Comparison of ENCODE assay signal across 2 cellular contexts in the genomic region with DNA sequence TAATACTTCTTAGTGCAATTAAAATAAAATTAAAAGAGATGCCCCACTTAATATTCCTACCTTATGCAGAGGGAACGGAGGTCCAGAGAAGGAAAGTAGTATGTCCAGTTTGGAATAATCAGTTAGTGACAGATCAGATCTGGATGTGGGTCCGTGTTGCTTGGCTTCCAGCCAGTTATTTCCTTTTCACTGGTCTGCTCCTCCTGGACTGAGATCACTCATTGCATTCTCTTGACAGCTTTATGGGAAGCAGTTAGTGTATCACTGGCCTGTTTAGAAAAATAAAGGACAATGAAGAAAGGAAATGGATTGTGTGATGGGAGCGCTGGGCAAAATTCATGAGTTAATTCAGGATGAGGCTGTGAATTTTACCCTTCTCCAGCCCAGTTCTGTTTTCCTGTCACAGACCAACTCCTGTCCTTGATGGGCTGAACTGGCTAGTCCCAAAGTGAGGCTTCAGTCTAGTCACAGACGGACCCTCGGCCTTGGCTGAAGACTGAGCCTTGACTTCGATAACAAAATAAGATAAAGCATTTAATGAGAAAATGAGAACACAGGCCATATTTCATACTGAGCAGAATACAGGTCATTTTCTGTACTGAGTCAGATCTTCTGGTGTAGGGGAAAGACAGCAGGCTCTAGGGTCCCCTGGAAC.
A peak's percentile ranks its signal among the peaks of the same experiment; 100 is the strongest.
TF ChIP-seq lines count a peak whose summit lies in the region.

No MANE protein-coding gene starts in this region.

TF ChIP-seq in SK-N-SH, 30 proteins besides CTCF, POLR2A, EP300 and RAD21:
- TF ChIP-seq, protein P1, sequence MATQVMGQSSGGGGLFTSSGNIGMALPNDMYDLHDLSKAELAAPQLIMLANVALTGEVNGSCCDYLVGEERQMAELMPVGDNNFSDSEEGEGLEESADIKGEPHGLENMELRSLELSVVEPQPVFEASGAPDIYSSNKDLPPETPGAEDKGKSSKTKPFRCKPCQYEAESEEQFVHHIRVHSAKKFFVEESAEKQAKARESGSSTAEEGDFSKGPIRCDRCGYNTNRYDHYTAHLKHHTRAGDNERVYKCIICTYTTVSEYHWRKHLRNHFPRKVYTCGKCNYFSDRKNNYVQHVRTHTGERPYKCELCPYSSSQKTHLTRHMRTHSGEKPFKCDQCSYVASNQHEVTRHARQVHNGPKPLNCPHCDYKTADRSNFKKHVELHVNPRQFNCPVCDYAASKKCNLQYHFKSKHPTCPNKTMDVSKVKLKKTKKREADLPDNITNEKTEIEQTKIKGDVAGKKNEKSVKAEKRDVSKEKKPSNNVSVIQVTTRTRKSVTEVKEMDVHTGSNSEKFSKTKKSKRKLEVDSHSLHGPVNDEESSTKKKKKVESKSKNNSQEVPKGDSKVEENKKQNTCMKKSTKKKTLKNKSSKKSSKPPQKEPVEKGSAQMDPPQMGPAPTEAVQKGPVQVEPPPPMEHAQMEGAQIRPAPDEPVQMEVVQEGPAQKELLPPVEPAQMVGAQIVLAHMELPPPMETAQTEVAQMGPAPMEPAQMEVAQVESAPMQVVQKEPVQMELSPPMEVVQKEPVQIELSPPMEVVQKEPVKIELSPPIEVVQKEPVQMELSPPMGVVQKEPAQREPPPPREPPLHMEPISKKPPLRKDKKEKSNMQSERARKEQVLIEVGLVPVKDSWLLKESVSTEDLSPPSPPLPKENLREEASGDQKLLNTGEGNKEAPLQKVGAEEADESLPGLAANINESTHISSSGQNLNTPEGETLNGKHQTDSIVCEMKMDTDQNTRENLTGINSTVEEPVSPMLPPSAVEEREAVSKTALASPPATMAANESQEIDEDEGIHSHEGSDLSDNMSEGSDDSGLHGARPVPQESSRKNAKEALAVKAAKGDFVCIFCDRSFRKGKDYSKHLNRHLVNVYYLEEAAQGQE (IDR thresholded peaks at IDR 0.05; ENCODE audit: low read depth, low read length): no peak
- TF ChIP-seq TEAD4 (IDR thresholded peaks at IDR 0.05; ENCODE audit: borderline replicate concordance, insufficient read depth) (no peak), GATA2 (CRISPR knock-in tag; IDR thresholded peaks at IDR 0.05) (peak; percentile 45)

TF ChIP-seq in GM23338, 12 proteins besides CTCF, POLR2A, EP300 and RAD21:
- TF ChIP-seq, protein P2, sequence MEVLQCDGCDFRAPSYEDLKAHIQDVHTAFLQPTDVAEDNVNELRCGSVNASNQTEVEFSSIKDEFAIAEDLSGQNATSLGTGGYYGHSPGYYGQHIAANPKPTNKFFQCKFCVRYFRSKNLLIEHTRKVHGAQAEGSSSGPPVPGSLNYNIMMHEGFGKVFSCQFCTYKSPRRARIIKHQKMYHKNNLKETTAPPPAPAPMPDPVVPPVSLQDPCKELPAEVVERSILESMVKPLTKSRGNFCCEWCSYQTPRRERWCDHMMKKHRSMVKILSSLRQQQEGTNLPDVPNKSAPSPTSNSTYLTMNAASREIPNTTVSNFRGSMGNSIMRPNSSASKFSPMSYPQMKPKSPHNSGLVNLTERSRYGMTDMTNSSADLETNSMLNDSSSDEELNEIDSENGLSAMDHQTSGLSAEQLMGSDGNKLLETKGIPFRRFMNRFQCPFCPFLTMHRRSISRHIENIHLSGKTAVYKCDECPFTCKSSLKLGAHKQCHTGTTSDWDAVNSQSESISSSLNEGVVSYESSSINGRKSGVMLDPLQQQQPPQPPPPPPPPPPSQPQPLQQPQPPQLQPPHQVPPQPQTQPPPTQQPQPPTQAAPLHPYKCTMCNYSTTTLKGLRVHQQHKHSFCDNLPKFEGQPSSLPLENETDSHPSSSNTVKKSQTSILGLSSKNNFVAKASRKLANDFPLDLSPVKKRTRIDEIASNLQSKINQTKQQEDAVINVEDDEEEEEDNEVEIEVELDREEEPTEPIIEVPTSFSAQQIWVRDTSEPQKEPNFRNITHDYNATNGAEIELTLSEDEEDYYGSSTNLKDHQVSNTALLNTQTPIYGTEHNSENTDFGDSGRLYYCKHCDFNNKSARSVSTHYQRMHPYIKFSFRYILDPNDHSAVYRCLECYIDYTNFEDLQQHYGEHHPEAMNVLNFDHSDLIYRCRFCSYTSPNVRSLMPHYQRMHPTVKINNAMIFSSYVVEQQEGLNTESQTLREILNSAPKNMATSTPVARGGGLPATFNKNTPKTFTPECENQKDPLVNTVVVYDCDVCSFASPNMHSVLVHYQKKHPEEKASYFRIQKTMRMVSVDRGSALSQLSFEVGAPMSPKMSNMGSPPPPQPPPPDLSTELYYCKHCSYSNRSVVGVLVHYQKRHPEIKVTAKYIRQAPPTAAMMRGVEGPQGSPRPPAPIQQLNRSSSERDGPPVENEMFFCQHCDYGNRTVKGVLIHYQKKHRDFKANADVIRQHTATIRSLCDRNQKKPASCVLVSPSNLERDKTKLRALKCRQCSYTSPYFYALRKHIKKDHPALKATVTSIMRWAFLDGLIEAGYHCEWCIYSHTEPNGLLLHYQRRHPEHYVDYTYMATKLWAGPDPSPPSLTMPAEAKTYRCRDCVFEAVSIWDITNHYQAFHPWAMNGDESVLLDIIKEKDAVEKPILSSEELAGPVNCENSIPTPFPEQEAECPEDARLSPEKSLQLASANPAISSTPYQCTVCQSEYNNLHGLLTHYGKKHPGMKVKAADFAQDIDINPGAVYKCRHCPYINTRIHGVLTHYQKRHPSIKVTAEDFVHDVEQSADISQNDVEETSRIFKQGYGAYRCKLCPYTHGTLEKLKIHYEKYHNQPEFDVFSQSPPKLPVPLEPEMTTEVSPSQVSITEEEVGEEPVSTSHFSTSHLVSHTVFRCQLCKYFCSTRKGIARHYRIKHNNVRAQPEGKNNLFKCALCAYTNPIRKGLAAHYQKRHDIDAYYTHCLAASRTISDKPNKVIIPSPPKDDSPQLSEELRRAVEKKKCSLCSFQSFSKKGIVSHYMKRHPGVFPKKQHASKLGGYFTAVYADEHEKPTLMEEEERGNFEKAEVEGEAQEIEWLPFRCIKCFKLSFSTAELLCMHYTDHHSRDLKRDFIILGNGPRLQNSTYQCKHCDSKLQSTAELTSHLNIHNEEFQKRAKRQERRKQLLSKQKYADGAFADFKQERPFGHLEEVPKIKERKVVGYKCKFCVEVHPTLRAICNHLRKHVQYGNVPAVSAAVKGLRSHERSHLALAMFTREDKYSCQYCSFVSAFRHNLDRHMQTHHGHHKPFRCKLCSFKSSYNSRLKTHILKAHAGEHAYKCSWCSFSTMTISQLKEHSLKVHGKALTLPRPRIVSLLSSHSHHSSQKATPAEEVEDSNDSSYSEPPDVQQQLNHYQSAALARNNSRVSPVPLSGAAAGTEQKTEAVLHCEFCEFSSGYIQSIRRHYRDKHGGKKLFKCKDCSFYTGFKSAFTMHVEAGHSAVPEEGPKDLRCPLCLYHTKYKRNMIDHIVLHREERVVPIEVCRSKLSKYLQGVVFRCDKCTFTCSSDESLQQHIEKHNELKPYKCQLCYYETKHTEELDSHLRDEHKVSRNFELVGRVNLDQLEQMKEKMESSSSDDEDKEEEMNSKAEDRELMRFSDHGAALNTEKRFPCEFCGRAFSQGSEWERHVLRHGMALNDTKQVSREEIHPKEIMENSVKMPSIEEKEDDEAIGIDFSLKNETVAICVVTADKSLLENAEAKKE (CRISPR knock-in tag; IDR thresholded peaks at IDR 0.05): no peak
- TF ChIP-seq, protein P1 (IDR thresholded peaks at IDR 0.05; ENCODE audit: unreplicated experiment): no peak
- TF ChIP-seq CREB1 (CRISPR knock-in tag; IDR thresholded peaks at IDR 0.05; ENCODE audit: low read depth) (no peak), NANOG (IDR thresholded peaks at IDR 0.05; ENCODE audit: borderline replicate concordance) (no peak)
- TF ChIP-seq, protein P3, sequence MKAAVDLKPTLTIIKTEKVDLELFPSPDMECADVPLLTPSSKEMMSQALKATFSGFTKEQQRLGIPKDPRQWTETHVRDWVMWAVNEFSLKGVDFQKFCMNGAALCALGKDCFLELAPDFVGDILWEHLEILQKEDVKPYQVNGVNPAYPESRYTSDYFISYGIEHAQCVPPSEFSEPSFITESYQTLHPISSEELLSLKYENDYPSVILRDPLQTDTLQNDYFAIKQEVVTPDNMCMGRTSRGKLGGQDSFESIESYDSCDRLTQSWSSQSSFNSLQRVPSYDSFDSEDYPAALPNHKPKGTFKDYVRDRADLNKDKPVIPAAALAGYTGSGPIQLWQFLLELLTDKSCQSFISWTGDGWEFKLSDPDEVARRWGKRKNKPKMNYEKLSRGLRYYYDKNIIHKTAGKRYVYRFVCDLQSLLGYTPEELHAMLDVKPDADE (IDR thresholded peaks at IDR 0.05): no peak
TF ChIP-seq in GM23338: peak in this region for 0.
